8 cellular contexts compared by ENCODE assay signal in the genomic region with DNA sequence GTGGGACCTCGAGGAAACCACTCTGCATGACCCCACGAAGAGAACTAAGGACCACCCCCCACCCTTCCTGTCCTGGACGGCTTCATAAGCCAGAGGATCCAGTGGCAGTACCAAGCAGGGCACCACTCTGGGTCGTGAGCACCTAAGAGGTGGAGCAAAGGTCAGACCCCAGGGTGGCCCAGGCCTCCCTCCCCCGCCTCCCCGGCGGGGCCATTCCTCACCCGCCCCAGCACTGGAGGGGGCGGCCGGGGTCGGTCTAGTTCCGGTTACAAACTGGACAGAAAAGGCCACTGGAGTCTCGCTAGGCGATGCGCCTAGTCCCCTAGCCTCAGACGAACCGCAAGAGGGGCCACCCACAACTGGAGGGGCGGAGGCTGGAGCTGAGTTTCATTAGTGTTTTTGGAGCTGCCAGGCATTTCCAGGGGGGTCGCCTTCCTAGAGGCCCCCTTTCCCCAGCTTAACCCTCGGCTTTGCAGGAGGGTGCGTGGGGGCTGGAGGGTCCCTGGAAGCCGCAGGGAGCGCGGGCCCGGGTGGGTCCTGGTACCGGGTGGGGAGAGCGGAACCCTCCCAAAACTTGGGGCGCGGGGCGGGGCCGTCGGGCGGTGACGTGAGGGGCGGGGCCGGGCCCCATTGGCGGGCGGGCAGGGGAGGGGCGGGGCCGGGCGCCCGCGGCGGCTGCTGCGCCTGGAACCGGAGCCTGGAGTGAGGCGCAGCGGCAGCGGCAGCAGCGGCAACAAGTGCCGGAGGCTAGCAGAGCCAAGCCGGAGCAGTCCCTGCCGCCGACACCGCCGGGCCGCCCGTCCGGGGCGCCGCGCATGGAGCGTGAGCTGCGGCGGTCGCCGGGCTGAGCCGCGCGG. TPM values are rescaled to one million over a fixed set of nuclear protein-coding genes. Genes with fewer than 3 reads are reported as not detected.
DNase-seq lines count a peak whose midpoint lies in the region; ATAC-seq, FAIRE-seq and TF ChIP-seq lines count a peak whose summit lies in the region.

Gene B3GNT2, plus strand, starts transcription at position 695 of the 857 bp plus-strand sequence. CDS start 26,106 bp downstream, outside the sequence.

- TF ChIP-seq CTCF in A549 (IDR thresholded peaks at IDR 0.05) = no peak
- peak in 3 of 56 donors; percentile 0 to 19 (median 12) for TF ChIP-seq CTCF in dorsolateral prefrontal cortex (IDR thresholded peaks at IDR 0.05 in 54 of 56, conservative IDR thresholded peaks at IDR 0.05 in 2 of 56; ENCODE audit: low read depth in 1 of 56, partially characterized antibody in 56 of 56)
- no peak for TF ChIP-seq CTCF in right lobe of liver (IDR thresholded peaks at IDR 0.05)

- ATAC-seq in A549 = peak; percentile 79 to 80
- peak; percentile 63 for ATAC-seq in GM18511 (IDR thresholded peaks at IDR 0.05; ENCODE audit: unreplicated experiment)
- ATAC-seq in HG03025 (IDR thresholded peaks at IDR 0.05; ENCODE audit: low FRiP score, unreplicated experiment) = peak; percentile 46
- ATAC-seq in right lobe of liver = peak; percentile 80 to 87 (median 83)

- H3K27me3 ChIP-seq in dorsolateral prefrontal cortex (no peaks in the 10 kb centered on the region), right lobe of liver (no peaks in the 10 kb centered on the region)

- no peak for TF ChIP-seq EP300 in A549 (IDR thresholded peaks at IDR 0.05)

- H3K4me3 ChIP-seq in A549 (peak within 1 kb of the TSS; percentile 83), dorsolateral prefrontal cortex (peak within 1 kb of the TSS; percentile 60 to 98 (median 91)), right lobe of liver (peak within 1 kb of the TSS; percentile 88 to 93 (median 91))

- H3K36me3 ChIP-seq in right lobe of liver = no peaks in the 10 kb centered on the region

- peak; percentile 67 to 70 for DNase-seq in A549 (ENCODE audit: low read depth in 1 of 2, low spot score in 1 of 2)
- peak; percentile 75 for DNase-seq in NCI-H69 (lab: John Stamatoyannopoulos, UW)
- peak; percentile 88 for DNase-seq in activated CD4-positive, alpha-beta memory T cell treated with anti-CD3 and anti-CD28 coated beads, Interleukin-2, amount 10 ng/mL, durations not matched to agents 7 days and 5 days
- peak; percentile 37 to 87 (median 69) for DNase-seq in dorsolateral prefrontal cortex
- peak; percentile 90 to 91 (median 90) for DNase-seq in right lobe of liver
- peak; percentile 75 to 86 for DNase-seq in stimulated activated CD4-positive, alpha-beta T cell treated with anti-CD3 and anti-CD28 coated beads, Interleukin-4, amount 100 ng/mL, for 4 hours

- no peak for TF ChIP-seq RAD21 in A549 (conservative IDR thresholded peaks at IDR 0.05 in 1 of 2, IDR thresholded peaks at IDR 0.05 in 1 of 2)

- peaks cover 9% of the 10 kb centered on the region for H3K36me3 Mint-ChIP-seq in activated CD4-positive, alpha-beta memory T cell treated with anti-CD3 and anti-CD28 coated beads, Interleukin-2, amount 10 ng/mL, durations not matched to agents 7 days and 5 days (ENCODE audit: low read depth)

- H3K27ac ChIP-seq in A549 (peak within 1 kb of the TSS; percentile 90 to 98), dorsolateral prefrontal cortex (peak within 1 kb of the TSS; percentile 29 to 96 (median 89)), right lobe of liver (peak within 1 kb of the TSS; percentile 92 to 95 (median 95))

- H3K4me3 Mint-ChIP-seq in activated CD4-positive, alpha-beta memory T cell treated with anti-CD3 and anti-CD28 coated beads, Interleukin-2, amount 10 ng/mL, durations not matched to agents 7 days and 5 days = peak within 1 kb of the TSS; percentile 81

- H3K4me1 Mint-ChIP-seq in activated CD4-positive, alpha-beta memory T cell treated with anti-CD3 and anti-CD28 coated beads, Interleukin-2, amount 10 ng/mL, durations not matched to agents 7 days and 5 days = peaks cover 30% of the 10 kb centered on the region

- peak; percentile 90 for TF ChIP-seq POLR2A in A549 (IDR thresholded peaks at IDR 0.05; ENCODE audit: low read length)
- peak; percentile 91 for TF ChIP-seq POLR2A in right lobe of liver (IDR thresholded peaks at IDR 0.05)

- POLR2A ChIA-PET in A549 (lab: Yijun Ruan, JAX) = interaction anchor here (0.9 kb wide), 1 partner anchor 37 kb away, joined by 4 read pairs; no protein-coding TSS in a partner anchor
- POLR2A ChIA-PET in activated CD4-positive, alpha-beta memory T cell treated with anti-CD3 and anti-CD28 coated beads, Interleukin-2, amount 10 ng/mL, durations not matched to agents 7 days and 5 days (lab: Charles Lee) = interaction anchor here (0.6 to 2.0 kb wide), 9 partner anchors 9 to 285 kb away, joined by 3 to 5 read pairs (median 4); no protein-coding TSS in a partner anchor

- H3K9me3 ChIP-seq in A549 (no peaks in the 10 kb centered on the region), right lobe of liver (no peaks in the 10 kb centered on the region)

- CTCF ChIA-PET in A549 (lab: Yijun Ruan, JAX) = interaction anchor here (0.5 kb wide), 1 partner anchor 62 kb away, joined by 3 read pairs; no protein-coding TSS in a partner anchor
- CTCF ChIA-PET in activated CD4-positive, alpha-beta memory T cell treated with anti-CD3 and anti-CD28 coated beads, Interleukin-2, amount 10 ng/mL, durations not matched to agents 7 days and 5 days (lab: Charles Lee) = interaction anchor here (0.7 kb wide), 1 partner anchor 315 kb away, joined by 4 read pairs; no protein-coding TSS in a partner anchor

- peaks cover 6% of the 10 kb centered on the region for H3K27me3 Mint-ChIP-seq in activated CD4-positive, alpha-beta memory T cell treated with anti-CD3 and anti-CD28 coated beads, Interleukin-2, amount 10 ng/mL, durations not matched to agents 7 days and 5 days

- H3K9me3 Mint-ChIP-seq in activated CD4-positive, alpha-beta memory T cell treated with anti-CD3 and anti-CD28 coated beads, Interleukin-2, amount 10 ng/mL, durations not matched to agents 7 days and 5 days = no peaks in the 10 kb centered on the region

- peak within 1 kb of the TSS; percentile 99 for H3K4me2 ChIP-seq in A549

- H3K4me1 ChIP-seq in A549 (peaks cover 30% of the 10 kb centered on the region), right lobe of liver (peaks cover 0 to 37% (median 11%) of the 10 kb centered on the region in 4 donors)

- intact Hi-C loops in dorsolateral prefrontal cortex (cut with DNase I) = loop anchor here (5.0 to 10.0 kb wide), 3 partner anchors 201 to 219 kb away; no protein-coding TSS in a partner anchor
- intact Hi-C loops in right lobe of liver (cut with DNase I) = no loop called here

- 59% methylated on average over 3 of the region's 70 CpGs for WGBS in A549 (ENCODE audit: missing lambda C conversion rate)
- 0% methylated on average over 6 of the region's 70 CpGs for WGBS in right lobe of liver (ENCODE audit: insufficient coverage, low coverage, low lambda C conversion rate, missing lambda C conversion rate)

- peak within 1 kb of the TSS; percentile 91 for H3K27ac Mint-ChIP-seq in activated CD4-positive, alpha-beta memory T cell treated with anti-CD3 and anti-CD28 coated beads, Interleukin-2, amount 10 ng/mL, durations not matched to agents 7 days and 5 days

- no peak for FAIRE-seq in A549 (lab: Jason Lieb, UNC)

TF ChIP-seq in A549, 52 proteins besides CTCF, POLR2A, EP300 and RAD21:
- TF ChIP-seq, protein P1, sequence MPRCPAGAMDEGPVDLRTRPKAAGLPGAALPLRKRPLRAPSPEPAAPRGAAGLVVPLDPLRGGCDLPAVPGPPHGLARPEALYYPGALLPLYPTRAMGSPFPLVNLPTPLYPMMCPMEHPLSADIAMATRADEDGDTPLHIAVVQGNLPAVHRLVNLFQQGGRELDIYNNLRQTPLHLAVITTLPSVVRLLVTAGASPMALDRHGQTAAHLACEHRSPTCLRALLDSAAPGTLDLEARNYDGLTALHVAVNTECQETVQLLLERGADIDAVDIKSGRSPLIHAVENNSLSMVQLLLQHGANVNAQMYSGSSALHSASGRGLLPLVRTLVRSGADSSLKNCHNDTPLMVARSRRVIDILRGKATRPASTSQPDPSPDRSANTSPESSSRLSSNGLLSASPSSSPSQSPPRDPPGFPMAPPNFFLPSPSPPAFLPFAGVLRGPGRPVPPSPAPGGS (IDR thresholded peaks at IDR 0.05) = peak; percentile 79; the same call in 1 of the 3 replicates
- TF ChIP-seq MAX (IDR thresholded peaks at IDR 0.05) (no peak), JUN (IDR thresholded peaks at IDR 0.05) (peak; percentile 27 to 89; a peak in 3 of 5 replicates), PHF8 (IDR thresholded peaks at IDR 0.05; ENCODE audit: borderline replicate concordance, low read depth) (peak; percentile 67; the same call in 1 of the 2 replicates)

RNA-seq across cellular contexts. Expression of gene B3GNT2, which starts in this region (rescaled TPM):
- polyA plus RNA-seq in A549 (2011; rRNA removed) (26.4 and 29.4 TPM in 2 replicates), A549 (2017; fragmentation: RNase III; extraction: RNeasy Plus Mini Kit Qiagen cat#74134 plus additional on column Dnase treatment) (17.0 to 21.3 TPM (median 21.1 TPM) in 3 replicates)
- polyA plus RNA-seq in A549 (2012; cell fraction: cytosol; rRNA removed) = 7.4 and 8.5 TPM in 2 replicates
- polyA plus RNA-seq in A549 (2012; cell fraction: nucleus; rRNA removed) = 4.6 and 7.6 TPM in 2 replicates
- 18.3 and 23.8 TPM in 2 replicates for polyA minus RNA-seq in A549 (2011; rRNA and poly(A)+ RNA removed)
- total RNA-seq in activated CD4-positive, alpha-beta memory T cell treated with anti-CD3 and anti-CD28 coated beads, Interleukin-2, amount 10 ng/mL, durations not matched to agents 7 days and 5 days = 10 to 100 TPM; 28.3 to 29.1 TPM
- total RNA-seq in dorsolateral prefrontal cortex (10 to 100 TPM in 107 of 120 experiments, 1 to 10 TPM in 13; 7.7 to 20.6 (median 12.6) TPM), right lobe of liver (10 to 100 TPM in 3 of 6 experiments, 1 to 10 TPM in 3; 9.1 to 11.0 (median 9.9) TPM)

Comparison
In these comparisons a context has a peak if more than half of its experiments do, and no peak if none do; other contexts are left out.
1. Peak in every context shown above with its lines: DNase-seq, ATAC-seq, H3K4me3 ChIP-seq and H3K27ac ChIP-seq.
2. intact Hi-C loops: an anchor here in dorsolateral prefrontal cortex (5.0 to 10.0 kb wide); none called in right lobe of liver.